Comparison of ENCODE assay signal across 27 cellular contexts in genomic region chr4:85113706-85114105, GRCh38.
"Had no signal": no experiment of that assay in that cellular context is flagged by ENCODE, and none has a peak within 500 bp of the region (broad histone marks: within the 10 kb centered on the region; RNA-seq: fewer than 3 reads in every experiment).

No MANE protein-coding gene starts in this region.

- H3K9me3 ChIP-seq: ascending aorta, testis, transverse colon had no signal

- ATAC-seq: activated CD4-positive, CD25-positive, alpha-beta regulatory T cell treated with anti-CD3 and anti-CD28 coated beads, Interleukin-2, amount 50 U/mL, for 24 hours; effector memory CD8-positive, alpha-beta T cell; left colon; natural killer cell; T-helper 17 cell had no signal

- H3K9ac ChIP-seq: neural progenitor cell, parathyroid adenoma had no signal

- H3K4me3 ChIP-seq: ascending aorta, neural progenitor cell, right atrium auricular region, spleen, testis, transverse colon had no signal

- H3K4me1 ChIP-seq: ascending aorta, neural progenitor cell, parathyroid adenoma, right atrium auricular region, spleen, testis, transverse colon had no signal

- H3K27me3 ChIP-seq: ascending aorta, neural progenitor cell, right atrium auricular region, spleen, testis, transverse colon had no signal

- H3K79me2 ChIP-seq: parathyroid adenoma had no signal

- H3K36me3 ChIP-seq: ascending aorta, neural progenitor cell, right atrium auricular region, spleen, transverse colon, WERI-Rb-1 had no signal

- H3K27ac ChIP-seq: ascending aorta, neural progenitor cell, parathyroid adenoma, right atrium auricular region, spleen, testis, transverse colon, WERI-Rb-1 had no signal

- DNase-seq: activated CD4-positive, alpha-beta T cell treated with anti-CD3 and anti-CD28 coated beads for 48 hours; activated CD4-positive, alpha-beta T cell treated with anti-CD3 and anti-CD28 coated beads, Interleukin-2, amount 50 U/mL, for 48 hours; activated CD8-positive, alpha-beta memory T cell treated with anti-CD3 and anti-CD28 coated beads for 24 hours; activated effector memory CD4-positive, alpha-beta T cell treated with Interleukin-2 at 50 U/mL for 16 hours; activated naive CD4-positive, alpha-beta T cell treated with Interleukin-2 at 50 U/mL for 16 hours; effector memory CD8-positive, alpha-beta T cell; erythroblast; head of caudate nucleus; hippocampal formation; kidney; left colon; mammary epithelial cell; midbrain; natural killer cell; occipital lobe; spleen; stimulated activated naive CD4-positive, alpha-beta T cell treated with Interleukin-2 at 50 U/mL for 16 hours; T-helper 17 cell; T1000; testis; transverse colon; WERI-Rb-1 had no signal

- H2AFZ ChIP-seq: neural progenitor cell, parathyroid adenoma had no signal

- H3K4me2 ChIP-seq: neural progenitor cell had no signal
